Comparison of ENCODE assay signal across 14 cellular contexts in genomic region chr2:211802611-211803010, GRCh38.
"Had no signal": no experiment of that assay in that cellular context is flagged by ENCODE, and none has a peak within 500 bp of the region (broad histone marks: within the 10 kb centered on the region; RNA-seq: fewer than 3 reads in every experiment).

No MANE protein-coding gene starts in this region.

- H3K4me3 ChIP-seq: left ventricle myocardium inferior, mucosa of descending colon had no signal

- H3K27me3 ChIP-seq: brain microvascular endothelial cell had no signal

- H3K36me3 ChIP-seq: brain microvascular endothelial cell, left ventricle myocardium inferior had no signal

- H3K4me1 ChIP-seq: left ventricle myocardium inferior, parathyroid adenoma had no signal

- DNase-seq: activated CD4-positive, alpha-beta T cell treated with anti-CD3 and anti-CD28 coated beads for 48 hours; activated CD8-positive, alpha-beta T cell treated with anti-CD3 and anti-CD28 coated beads for 36 hours; activated naive CD8-positive, alpha-beta T cell treated with anti-CD3 and anti-CD28 coated beads for 36 hours; activated T-cell treated with anti-CD3 and anti-CD28 coated beads, Interleukin-2, amount 50 U/mL, for 48 hours; brain microvascular endothelial cell; cerebellar nuclear complex; dermis blood vessel endothelial cell; effector memory CD8-positive, alpha-beta T cell; foreskin melanocyte; left ventricle myocardium inferior; mucosa of descending colon; naive thymus-derived CD4-positive, alpha-beta T cell; stimulated activated CD4-positive, alpha-beta T cell treated with anti-CD3 and anti-CD28 coated beads, Interleukin-2, amount 100 ng/mL, for 48 hours had no signal

- H3K9me3 ChIP-seq: left ventricle myocardium inferior, mucosa of descending colon had no signal

- H3K27ac ChIP-seq: brain microvascular endothelial cell, left ventricle myocardium inferior, parathyroid adenoma had no signal
